In the genomic region with DNA sequence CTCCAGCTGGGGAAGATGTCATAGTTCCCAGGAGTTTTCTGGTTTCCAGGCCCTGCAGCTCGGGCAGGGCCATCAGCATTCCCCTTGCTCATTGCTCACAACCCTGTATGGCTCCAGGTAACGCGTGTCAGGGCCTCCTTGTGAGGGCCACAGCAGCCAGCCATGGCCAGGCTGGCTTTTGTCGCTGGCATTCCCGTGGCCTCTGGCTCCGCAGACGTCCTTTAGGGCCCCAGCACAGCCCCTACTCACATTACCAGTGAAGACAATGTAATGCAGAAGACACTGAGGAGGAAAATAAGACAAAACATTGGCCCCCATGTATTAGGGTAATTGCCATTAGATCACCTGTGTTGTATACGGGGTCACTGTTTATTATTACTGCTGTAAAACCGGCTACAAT, we compare ENCODE assay signal across 28 cellular contexts.
DNase-seq lines count a peak whose midpoint lies in the region; ATAC-seq, FAIRE-seq and TF ChIP-seq lines count a peak whose summit lies in the region.
"Had no signal": no experiment of that assay in that cellular context is flagged by ENCODE, and none has a peak within 500 bp of the region (broad histone marks: within the 10 kb centered on the region; RNA-seq: fewer than 3 reads in every experiment).

No MANE protein-coding gene starts in this region.

- H3K27ac Mint-ChIP-seq in endodermal cell (no peak overlapping the region), osteocyte (ENCODE audit: unreplicated experiment) (no peak overlapping the region)
- H3K27ac Mint-ChIP-seq: CD14-positive monocyte; CD4-positive, alpha-beta memory T cell; CD4-positive, CD25-positive, alpha-beta regulatory T cell; CD8-positive, alpha-beta memory T cell had no signal

- no peak overlapping the region for H3K4me3 Mint-ChIP-seq in endodermal cell
- no peak overlapping the region for H3K4me3 Mint-ChIP-seq in osteocyte (ENCODE audit: unreplicated experiment)
- H3K4me3 Mint-ChIP-seq: CD14-positive monocyte; CD4-positive, CD25-positive, alpha-beta regulatory T cell had no signal

- ATAC-seq in HG03159 (IDR thresholded peaks at IDR 0.05; ENCODE audit: unreplicated experiment): no peak
- no peak for ATAC-seq in GM21786 (IDR thresholded peaks at IDR 0.05; ENCODE audit: unreplicated experiment)
- ATAC-seq: GM12878 had no signal

- no peak overlapping the region for H3K9ac ChIP-seq in endodermal cell (ENCODE audit: extremely low read depth, low read length, poor library complexity, severe bottlenecking)
- H3K9ac ChIP-seq: BLaER1 had no signal

- TF ChIP-seq POLR2A in esophagus muscularis mucosa (IDR thresholded peaks at IDR 0.05; ENCODE audit: low read depth): no peak

- intact Hi-C loops in esophagus muscularis mucosa (cut with DNase I) (no loop called here), ascending aorta (cut with DNase I) (no loop called here)

- H3K27me3 Mint-ChIP-seq in endodermal cell (ENCODE audit: insufficient read depth) (no peaks in the 10 kb centered on the region), osteocyte (ENCODE audit: unreplicated experiment) (no peaks in the 10 kb centered on the region)
- H3K27me3 Mint-ChIP-seq: CD4-positive, alpha-beta memory T cell; CD4-positive, CD25-positive, alpha-beta regulatory T cell; CD8-positive, alpha-beta memory T cell had no signal

- TF ChIP-seq CTCF in endodermal cell (conservative IDR thresholded peaks at IDR 0.05) (no peak), esophagus muscularis mucosa (IDR thresholded peaks at IDR 0.05) (no peak), osteocyte (IDR thresholded peaks at IDR 0.05) (no peak), ascending aorta (IDR thresholded peaks at IDR 0.05) (no peak)

- FAIRE-seq in urothelium cell line (lab: Jason Lieb, UNC): peak; percentile 56
- FAIRE-seq: A204.1, GM12878, GM12892, GM18507 had no signal

- WGBS in endodermal cell (ENCODE audit: insufficient coverage in 1 of 2, insufficient read length in 1 of 2), 2 experiments: 74 to 79% methylated on average over 5 to 9 of the region's 9 CpGs
- WGBS in esophagus muscularis mucosa: 67% methylated on average over 8 of the region's 9 CpGs

- H3K27me3 ChIP-seq in endodermal cell (ENCODE audit: control insufficient read depth, insufficient read depth, low read length, poor library complexity, severe bottlenecking): no peaks in the 10 kb centered on the region
- peaks cover 0 to 10% (median 0%) of the 10 kb centered on the region in 4 donors for H3K27me3 ChIP-seq in esophagus muscularis mucosa
- H3K27me3 ChIP-seq in ascending aorta: no peaks in the 10 kb centered on the region
- H3K27me3 ChIP-seq: BE2C, BLaER1 had no signal

- H3K4me3 ChIP-seq in endodermal cell (ENCODE audit: low read length) (peak overlapping the region; percentile 23), esophagus muscularis mucosa (no peak overlapping the region), ascending aorta (no peak overlapping the region)
- H3K4me3 ChIP-seq: BLaER1, GM12878 had no signal

- DNase-seq in endodermal cell (no peak), esophagus muscularis mucosa (ENCODE audit: extremely low spot score) (peak; percentile 90), osteocyte (ENCODE audit: extremely low spot score, unreplicated experiment) (peak; percentile 59), urothelium cell line (ENCODE audit: low spot score) (no peak), ascending aorta (ENCODE audit: low spot score in 2 of 2) (no peak)
- DNase-seq: 8988T; ACHN; BE2C; C1 segment of cervical spinal cord; CD4-positive, alpha-beta memory T cell; CD4-positive, CD25-positive, alpha-beta regulatory T cell; CD8-positive, alpha-beta memory T cell; COR-L47; DMS 273 treated with DMSO at 0.1 percent for 48 hours; DMS153; DMS53; DMS79; DND-41; EL; GDM1 had no signal

- no peak for TF ChIP-seq EP300 in esophagus muscularis mucosa (IDR thresholded peaks at IDR 0.05)

- H3K4me1 ChIP-seq in endodermal cell (ENCODE audit: control insufficient read depth, insufficient read depth, low read length) (no peaks in the 10 kb centered on the region), esophagus muscularis mucosa (no peaks in the 10 kb centered on the region), ascending aorta (no peaks in the 10 kb centered on the region)
- H3K4me1 ChIP-seq: BE2C, BLaER1 had no signal

- H3K4me1 Mint-ChIP-seq in endodermal cell: no peaks in the 10 kb centered on the region
- H3K4me1 Mint-ChIP-seq in osteocyte (ENCODE audit: unreplicated experiment): no peaks in the 10 kb centered on the region
- H3K4me1 Mint-ChIP-seq: CD14-positive monocyte; CD4-positive, CD25-positive, alpha-beta regulatory T cell; CD8-positive, alpha-beta memory T cell had no signal

- H3K27ac ChIP-seq in endodermal cell (ENCODE audit: low read depth, low read length) (no peak overlapping the region), esophagus muscularis mucosa (replicated peaks in 1 of 4) (no peak overlapping the region), ascending aorta (no peak overlapping the region)
- H3K27ac ChIP-seq: BLaER1 had no signal

- no peaks in the 10 kb centered on the region for H3K36me3 Mint-ChIP-seq in endodermal cell (ENCODE audit: low read depth)
- no peaks in the 10 kb centered on the region for H3K36me3 Mint-ChIP-seq in osteocyte (ENCODE audit: unreplicated experiment)
- H3K36me3 Mint-ChIP-seq: CD14-positive monocyte; CD4-positive, alpha-beta memory T cell; CD8-positive, alpha-beta memory T cell had no signal

- H3K9me3 ChIP-seq in endodermal cell (ENCODE audit: control insufficient read depth, low read length): peaks cover 77% of the 10 kb centered on the region
- peaks cover 0 to 13% (median 5%) of the 10 kb centered on the region in 4 donors for H3K9me3 ChIP-seq in esophagus muscularis mucosa
- no peaks in the 10 kb centered on the region for H3K9me3 ChIP-seq in ascending aorta
- H3K9me3 ChIP-seq: BE2C had no signal

- H3K36me3 ChIP-seq in endodermal cell (ENCODE audit: control insufficient read depth, insufficient read depth, low read length) (no peaks in the 10 kb centered on the region), esophagus muscularis mucosa (no peaks in the 10 kb centered on the region), ascending aorta (no peaks in the 10 kb centered on the region)
- H3K36me3 ChIP-seq: BE2C, BLaER1 had no signal

- H3K9me3 Mint-ChIP-seq in endodermal cell (peaks cover 85% of the 10 kb centered on the region), osteocyte (ENCODE audit: unreplicated experiment) (peaks cover 57% of the 10 kb centered on the region)

Comparison
In these comparisons a context has a peak if more than half of its experiments do, and no peak if none do; other contexts are left out.
1. DNase-seq: peak in esophagus muscularis mucosa (single experiment) and osteocyte (single experiment); none in endodermal cell (single experiment), urothelium cell line (single experiment) and ascending aorta (0 of 2).